In genomic region chr2:33655626-33656025, GRCh38 we compare ENCODE assay signal across 17 cellular contexts. TPM values are rescaled to one million over a fixed set of nuclear protein-coding genes. Genes with fewer than 3 reads are reported as not detected.
DNase-seq lines count a peak whose midpoint lies in the region; TF ChIP-seq lines count a peak whose summit lies in the region.
"Had no signal": no experiment of that assay in that cellular context is flagged by ENCODE, and none has a peak within 500 bp of the region (broad histone marks: within the 10 kb centered on the region; RNA-seq: fewer than 3 reads in every experiment).

No MANE protein-coding gene starts in this region.

- WGBS in prostate gland, result 95% methylated on average over 1 of the region's 1 CpG

- H3K27ac ChIP-seq in prostate gland, result no peak overlapping the region
- H3K27ac ChIP-seq: BLaER1, C4-2B had no signal

- no peak overlapping the region for H3K27ac Mint-ChIP-seq in Caco-2 (ENCODE audit: unreplicated experiment)
- H3K27ac Mint-ChIP-seq: B cell; CD4-positive, CD25-positive, alpha-beta regulatory T cell; CD8-positive, alpha-beta T cell; GM23338; H9 had no signal

- DNase-seq in HK-2 (ENCODE audit: unreplicated experiment), result peak; percentile 7
- peak; percentile 57 for DNase-seq in glomerular visceral epithelial cell (ENCODE audit: extremely low spot score)
- DNase-seq in kidney tubule cell (ENCODE audit: low spot score), result peak; percentile 88
- DNase-seq in GM10266 (ENCODE audit: extremely low spot score), result no peak
- no peak for DNase-seq in prostate gland (ENCODE audit: low spot score)
- DNase-seq in NAMALWA (ENCODE audit: low spot score), result no peak
- no peak for DNase-seq in Caco-2
- DNase-seq: Calu3; CD4-positive, CD25-positive, alpha-beta regulatory T cell; CD8-positive, alpha-beta T cell; DND-41; H9 had no signal

- peaks cover 9% of the 10 kb centered on the region for H3K9me3 Mint-ChIP-seq in Caco-2 (ENCODE audit: unreplicated experiment)

- intact Hi-C loops in prostate gland (cut with DNase I) (no loop called here), Caco-2 (cut with micrococcal nuclease; ENCODE audit: unreplicated experiment) (no loop called here)

- no peak for TF ChIP-seq POLR2A in prostate gland (IDR thresholded peaks at IDR 0.05)

- TF ChIP-seq CTCF in GM10266 (IDR thresholded peaks at IDR 0.05; ENCODE audit: control insufficient read depth, insufficient read depth, low read depth, missing control alignments) (no peak), prostate gland (IDR thresholded peaks at IDR 0.05) (no peak), Caco-2 (IDR thresholded peaks at IDR 0.05; ENCODE audit: insufficient read depth in 1 of 2, low read depth in 1 of 2, low read length in 1 of 2, severe bottlenecking in 1 of 2, unreplicated experiment in 1 of 2) (no peak)

- H3K4me3 ChIP-seq in prostate gland (no peak overlapping the region), Caco-2 (ENCODE audit: low read depth, low read length) (no peak overlapping the region)
- H3K4me3 ChIP-seq: BLaER1, GM12878, GM23338 had no signal

- no TSS peak for BruUV-seq in Caco-2 (replicated peaks; lab: Mats Ljungman, UMichigan)

- POLR2A ChIA-PET in Caco-2 (lab: Charles Lee), result no interaction called here

- CTCF ChIA-PET in Caco-2 (lab: Charles Lee), result no interaction called here

- H3K27me3 ChIP-seq in prostate gland (replicated peaks; ENCODE audit: insufficient read depth) (no peaks in the 10 kb centered on the region), Caco-2 (replicated peaks; ENCODE audit: control insufficient read depth, insufficient read depth, low read length) (no peaks in the 10 kb centered on the region)
- H3K27me3 ChIP-seq: BLaER1 had no signal

- H3K9me3 ChIP-seq in prostate gland (no peaks in the 10 kb centered on the region), Caco-2 (no peaks in the 10 kb centered on the region; the same call in 1 of the 2 replicates)

- H3K36me3 Mint-ChIP-seq in Caco-2 (ENCODE audit: insufficient read depth, unreplicated experiment), result no peaks in the 10 kb centered on the region
- H3K36me3 Mint-ChIP-seq: CD8-positive, alpha-beta T cell had no signal

- H3K4me1 ChIP-seq in prostate gland (replicated peaks), result no peaks in the 10 kb centered on the region
- no peaks in the 10 kb centered on the region for H3K4me1 ChIP-seq in Caco-2

- H3K36me3 ChIP-seq in prostate gland (no peaks in the 10 kb centered on the region), Caco-2 (ENCODE audit: control insufficient read depth, insufficient read depth, low read length) (no peaks in the 10 kb centered on the region)
- H3K36me3 ChIP-seq: BLaER1 had no signal

- H3K4me1 Mint-ChIP-seq in Caco-2 (ENCODE audit: low read depth, unreplicated experiment), result no peaks in the 10 kb centered on the region
- H3K4me1 Mint-ChIP-seq: B cell; CD4-positive, CD25-positive, alpha-beta regulatory T cell; GM23338 had no signal

- H3K4me3 Mint-ChIP-seq in Caco-2 (ENCODE audit: unreplicated experiment), result no peak overlapping the region
- H3K4me3 Mint-ChIP-seq: B cell; CD4-positive, CD25-positive, alpha-beta regulatory T cell; CD8-positive, alpha-beta T cell; GM23338; H9 had no signal

- peaks cover 4% of the 10 kb centered on the region for H3K27me3 Mint-ChIP-seq in Caco-2 (ENCODE audit: insufficient read depth, unreplicated experiment)
- H3K27me3 Mint-ChIP-seq: CD4-positive, CD25-positive, alpha-beta regulatory T cell had no signal

RNA-seq across cellular contexts. Expression of gene FAM98A, which starts 56.5 kb away (rescaled TPM):
- 100 to 1,000 TPM in 1 of 2 donors, 10 to 100 TPM in 1; 26.6 to 104 TPM for total RNA-seq in prostate gland
- total RNA-seq in Caco-2 (2022), result 53.9 and 60.7 TPM in 2 replicates

Comparison
In these comparisons a context has a peak if more than half of its experiments do, and no peak if none do; other contexts are left out.
1. DNase-seq: peak in HK-2 (single experiment), glomerular visceral epithelial cell (single experiment) and kidney tubule cell (single experiment); none in GM10266 (single experiment), prostate gland (single experiment), NAMALWA (single experiment) and Caco-2 (0 of 2).